ENCODE assay signal across 8 cellular contexts in genomic region chr11:76588455-76589325, GRCh38.
DNase-seq lines count a peak whose midpoint lies in the region; ATAC-seq and TF ChIP-seq lines count a peak whose summit lies in the region.

No MANE protein-coding gene starts in this region.

- peak overlapping the region; percentile 63; the same call in 1 of the 2 replicates for H2AFZ ChIP-seq in GM23338

- no peak overlapping the region for H3K27ac Mint-ChIP-seq in GM23338
- peak overlapping the region; percentile 89 for H3K27ac Mint-ChIP-seq in activated CD8-positive, alpha-beta T cell treated with anti-CD3 and anti-CD28 coated beads, Interleukin-2, amount 10 ng/mL, durations not matched to agents 7 days and 5 days

- no peak overlapping the region for H3K27ac ChIP-seq in GM23338 (ENCODE audit: low read depth)

- no peak for DNase-seq in GM23338 (ENCODE audit: low spot score)
- peak; percentile 80 for DNase-seq in activated CD8-positive, alpha-beta T cell treated with anti-CD3 and anti-CD28 coated beads, Interleukin-2, amount 10 ng/mL, durations not matched to agents 7 days and 5 days
- peak; percentile 84 for DNase-seq in left cardiac atrium
- peak; percentile 42 to 50 for DNase-seq in stimulated activated CD4-positive, alpha-beta T cell treated with anti-CD3 and anti-CD28 coated beads, Interleukin-15, amount 100 ng/mL, for 48 hours (ENCODE audit: low read depth in 2 of 2)
- DNase-seq in HK-2 (ENCODE audit: unreplicated experiment): no peak
- DNase-seq in HuH-7 (ENCODE audit: low spot score): no peak

- peaks cover 3% of the 10 kb centered on the region; the same call in 1 of the 3 replicates for H3K4me1 Mint-ChIP-seq in GM23338
- H3K4me1 Mint-ChIP-seq in activated CD8-positive, alpha-beta T cell treated with anti-CD3 and anti-CD28 coated beads, Interleukin-2, amount 10 ng/mL, durations not matched to agents 7 days and 5 days (ENCODE audit: low read depth): peaks cover 64% of the 10 kb centered on the region

- intact Hi-C loops in left cardiac atrium (cut with DNase I): no loop called here

- peaks cover under 1% of the 10 kb centered on the region; the same call in 1 of the 3 replicates for H3K9me3 Mint-ChIP-seq in GM23338
- H3K9me3 Mint-ChIP-seq in activated CD8-positive, alpha-beta T cell treated with anti-CD3 and anti-CD28 coated beads, Interleukin-2, amount 10 ng/mL, durations not matched to agents 7 days and 5 days (ENCODE audit: insufficient read depth): peaks cover 12% of the 10 kb centered on the region

- no peak for TF ChIP-seq CTCF in GM23338 (conservative IDR thresholded peaks at IDR 0.05; ENCODE audit: low read depth in 2 of 2)

- no peak overlapping the region for H3K4me3 ChIP-seq in GM23338

- POLR2A ChIA-PET in activated CD8-positive, alpha-beta T cell treated with anti-CD3 and anti-CD28 coated beads, Interleukin-2, amount 10 ng/mL, durations not matched to agents 7 days and 5 days (lab: Charles Lee): interaction anchor here (0.8 kb wide), 1 partner anchor 37 kb away, joined by 3 read pairs; no protein-coding TSS in a partner anchor

- H3K4me3 Mint-ChIP-seq in GM23338: no peak overlapping the region
- H3K4me3 Mint-ChIP-seq in activated CD8-positive, alpha-beta T cell treated with anti-CD3 and anti-CD28 coated beads, Interleukin-2, amount 10 ng/mL, durations not matched to agents 7 days and 5 days: no peak overlapping the region

- no peaks in the 10 kb centered on the region for H3K9me2 ChIP-seq in GM23338 (ENCODE audit: insufficient read depth)

- no peaks in the 10 kb centered on the region; the same call in none of the 3 replicates for H3K36me3 Mint-ChIP-seq in GM23338 (ENCODE audit: low read depth)
- peaks cover 13% of the 10 kb centered on the region for H3K36me3 Mint-ChIP-seq in activated CD8-positive, alpha-beta T cell treated with anti-CD3 and anti-CD28 coated beads, Interleukin-2, amount 10 ng/mL, durations not matched to agents 7 days and 5 days (ENCODE audit: low read depth)

- no peaks in the 10 kb centered on the region for H3K36me3 ChIP-seq in GM23338 (ENCODE audit: insufficient read depth)

- H3K4me2 ChIP-seq in GM23338: no peak overlapping the region

- CTCF ChIA-PET in activated CD8-positive, alpha-beta T cell treated with anti-CD3 and anti-CD28 coated beads, Interleukin-2, amount 10 ng/mL, durations not matched to agents 7 days and 5 days (lab: Charles Lee): interaction anchor here (1.0 to 1.2 kb wide), 3 partner anchors 10 to 92 kb away, joined by 3 to 5 read pairs (median 3); no protein-coding TSS in a partner anchor

- H3F3A ChIP-seq in GM23338 (replicated peaks; ENCODE audit: low read depth): no peaks in the 10 kb centered on the region

- peak; percentile 42; the same call in 1 of the 3 replicates for ATAC-seq in GM23338
- peak; percentile 78 for ATAC-seq in activated CD8-positive, alpha-beta T cell treated with anti-CD3 and anti-CD28 coated beads, Interleukin-2, amount 10 ng/mL, durations not matched to agents 7 days and 5 days
- ATAC-seq in left cardiac atrium: peak; percentile 90 to 93
- no peak for ATAC-seq in GM21723 (IDR thresholded peaks at IDR 0.05; ENCODE audit: unreplicated experiment)
- no peak for ATAC-seq in GM19351 (IDR thresholded peaks at IDR 0.05; ENCODE audit: unreplicated experiment)

- no peaks in the 10 kb centered on the region for H3K27me3 Mint-ChIP-seq in GM23338 (ENCODE audit: insufficient read depth, low read depth, poor library complexity)
- H3K27me3 Mint-ChIP-seq in activated CD8-positive, alpha-beta T cell treated with anti-CD3 and anti-CD28 coated beads, Interleukin-2, amount 10 ng/mL, durations not matched to agents 7 days and 5 days (ENCODE audit: low read depth): no peaks in the 10 kb centered on the region

- H4K20me1 ChIP-seq in GM23338 (replicated peaks; ENCODE audit: insufficient read depth): no peaks in the 10 kb centered on the region

- no peaks in the 10 kb centered on the region for H3K4me1 ChIP-seq in GM23338 (ENCODE audit: insufficient read depth)

- H3K27me3 ChIP-seq in GM23338 (ENCODE audit: insufficient read depth): no peaks in the 10 kb centered on the region

- no peaks in the 10 kb centered on the region for H3K79me2 ChIP-seq in GM23338 (replicated peaks; ENCODE audit: insufficient read depth)

TF ChIP-seq in GM23338, 12 proteins besides CTCF, POLR2A, EP300 and RAD21 (continues in another document):
- TF ChIP-seq REST (IDR thresholded peaks at IDR 0.05; ENCODE audit: unreplicated experiment) (no peak), CREB1 (CRISPR knock-in tag; IDR thresholded peaks at IDR 0.05; ENCODE audit: low read depth) (no peak), EZH2 (IDR thresholded peaks at IDR 0.05; ENCODE audit: low read depth, unreplicated experiment) (no peak), POLR2AphosphoS5 (IDR thresholded peaks at IDR 0.05; ENCODE audit: low read depth) (no peak), ZNF331 (CRISPR knock-in tag; IDR thresholded peaks at IDR 0.05; ENCODE audit: low read depth) (no peak), STAT1 (IDR thresholded peaks at IDR 0.05; ENCODE audit: unreplicated experiment) (no peak), EZH2phosphoT487 (IDR thresholded peaks at IDR 0.05; ENCODE audit: unreplicated experiment) (no peak), JUNB (IDR thresholded peaks at IDR 0.05; ENCODE audit: unreplicated experiment) (no peak)

Comparison
In these comparisons a context has a peak if more than half of its experiments do, and no peak if none do; other contexts are left out.
1. ATAC-seq: peak in GM23338 (single experiment), activated CD8-positive, alpha-beta T cell treated with anti-CD3 and anti-CD28 coated beads, Interleukin-2, amount 10 ng/mL, durations not matched to agents 7 days and 5 days (single experiment) and left cardiac atrium (2 of 2); none in GM21723 (single experiment) and GM19351 (single experiment).
2. DNase-seq: peak in activated CD8-positive, alpha-beta T cell treated with anti-CD3 and anti-CD28 coated beads, Interleukin-2, amount 10 ng/mL, durations not matched to agents 7 days and 5 days (single experiment), left cardiac atrium (single experiment) and stimulated activated CD4-positive, alpha-beta T cell treated with anti-CD3 and anti-CD28 coated beads, Interleukin-15, amount 100 ng/mL, for 48 hours (2 of 2); none in GM23338 (single experiment), HK-2 (single experiment) and HuH-7 (single experiment).